25 cellular contexts compared by ENCODE assay signal in the genomic region with DNA sequence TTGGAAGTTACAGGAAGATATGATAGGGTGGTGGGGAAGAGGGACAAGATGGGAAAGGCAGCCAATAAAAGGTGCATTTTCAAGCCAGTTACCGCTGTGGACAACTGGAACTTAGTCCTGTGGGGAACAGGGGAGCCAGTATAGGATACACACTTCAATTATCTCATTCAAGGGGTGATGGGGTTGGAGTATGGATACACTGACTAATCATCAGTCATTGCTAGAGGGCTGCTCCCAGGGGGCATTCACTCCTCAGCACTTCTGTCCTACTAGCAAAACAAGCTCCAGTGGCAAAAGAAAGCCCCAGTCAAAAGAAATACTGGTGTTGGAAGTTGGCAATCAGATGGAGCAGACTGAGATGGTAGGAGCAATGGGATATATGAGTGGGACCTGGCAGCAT.
DNase-seq lines count a peak whose midpoint lies in the region; ATAC-seq and TF ChIP-seq lines count a peak whose summit lies in the region.
"Had no signal": no experiment of that assay in that cellular context is flagged by ENCODE, and none has a peak within 500 bp of the region (broad histone marks: within the 10 kb centered on the region; RNA-seq: fewer than 3 reads in every experiment).

No MANE protein-coding gene starts in this region.

- H3K36me3 Mint-ChIP-seq in activated T-helper 1 cell treated with anti-CD3 and anti-CD28 coated beads, Interleukin-12 subunit alpha, Interleukin-12 subunit beta, Interleukin-2, Interleukin-4 antibody, amounts not matched to agents 30 ng/mL and 10 ng/mL and 1 ng/mL, durations not matched to agents 14 hours and 24 hours and 36 hours (ENCODE audit: low read depth): peaks cover 3% of the 10 kb centered on the region
- H3K36me3 Mint-ChIP-seq in naive thymus-derived CD4-positive, alpha-beta T cell: peaks cover 0 to 7% (median 0%) of the 10 kb centered on the region in 5 donors
- H3K36me3 Mint-ChIP-seq: activated naive CD8-positive, alpha-beta T cell had no signal

- peak overlapping the region; percentile 85 for H3K27ac Mint-ChIP-seq in activated T-helper 1 cell treated with anti-CD3 and anti-CD28 coated beads, Interleukin-12 subunit alpha, Interleukin-12 subunit beta, Interleukin-2, Interleukin-4 antibody, amounts not matched to agents 30 ng/mL and 10 ng/mL and 1 ng/mL, durations not matched to agents 14 hours and 24 hours and 36 hours
- peak overlapping the region in 1 of 9 donors; percentile 3 for H3K27ac Mint-ChIP-seq in naive thymus-derived CD4-positive, alpha-beta T cell
- H3K27ac Mint-ChIP-seq: activated B cell treated with CpG ODN at 0.5 μM for 24 hours had no signal

- no peak overlapping the region for H3K4me3 ChIP-seq in naive thymus-derived CD4-positive, alpha-beta T cell (ENCODE audit: low read length)
- H3K4me3 ChIP-seq in upper lobe of right lung: no peak overlapping the region
- H3K4me3 ChIP-seq: body of pancreas, coronary artery, GM12878, K562, left lung, mucosa of descending colon had no signal

- no peak overlapping the region for H3K4me3 Mint-ChIP-seq in activated T-helper 1 cell treated with anti-CD3 and anti-CD28 coated beads, Interleukin-12 subunit alpha, Interleukin-12 subunit beta, Interleukin-2, Interleukin-4 antibody, amounts not matched to agents 30 ng/mL and 10 ng/mL and 1 ng/mL, durations not matched to agents 14 hours and 24 hours and 36 hours
- H3K4me3 Mint-ChIP-seq in naive thymus-derived CD4-positive, alpha-beta T cell: no peak overlapping the region
- H3K4me3 Mint-ChIP-seq: activated B cell treated with CpG ODN at 0.5 μM for 24 hours; activated CD4-positive, alpha-beta memory T cell treated with anti-CD3 and anti-CD28 coated beads, Interleukin-2, amount 10 ng/mL, durations not matched to agents 7 days and 5 days; activated naive CD8-positive, alpha-beta T cell; T-helper 1 cell treated with Interleukin-12 subunit alpha and Interleukin-12 subunit beta and Interleukin-4 antibody, amounts not matched to agents 30 μg/mL and 1 μg/mL, for 36 hours had no signal

- no peaks in the 10 kb centered on the region for H3K9me3 ChIP-seq in naive thymus-derived CD4-positive, alpha-beta T cell (ENCODE audit: control insufficient read depth in 2 of 3, low read length in 3 of 3)
- H3K9me3 ChIP-seq in upper lobe of right lung: no peaks in the 10 kb centered on the region
- H3K9me3 ChIP-seq: body of pancreas, left lung, mucosa of descending colon had no signal

- H3K27me3 ChIP-seq in foreskin keratinocyte (no peaks in the 10 kb centered on the region), upper lobe of right lung (no peaks in the 10 kb centered on the region)
- no peaks in the 10 kb centered on the region for H3K27me3 ChIP-seq in naive thymus-derived CD4-positive, alpha-beta T cell (ENCODE audit: control insufficient read depth in 2 of 2, insufficient read depth in 2 of 2, low read length in 2 of 2)
- H3K27me3 ChIP-seq: body of pancreas, left lung had no signal

- H3K4me1 Mint-ChIP-seq in activated T-helper 1 cell treated with anti-CD3 and anti-CD28 coated beads, Interleukin-12 subunit alpha, Interleukin-12 subunit beta, Interleukin-2, Interleukin-4 antibody, amounts not matched to agents 30 ng/mL and 10 ng/mL and 1 ng/mL, durations not matched to agents 14 hours and 24 hours and 36 hours (ENCODE audit: low read depth): peaks cover 46% of the 10 kb centered on the region
- peaks cover 0 to 18% (median 0%) of the 10 kb centered on the region in 7 donors for H3K4me1 Mint-ChIP-seq in naive thymus-derived CD4-positive, alpha-beta T cell
- H3K4me1 Mint-ChIP-seq: activated B cell treated with CpG ODN at 0.5 μM for 24 hours had no signal

- peak overlapping the region; percentile 47 for H3K27ac ChIP-seq in foreskin keratinocyte
- no peak overlapping the region for H3K27ac ChIP-seq in naive thymus-derived CD4-positive, alpha-beta T cell (ENCODE audit: low read depth, low read length)
- no peak overlapping the region for H3K27ac ChIP-seq in upper lobe of right lung
- H3K27ac ChIP-seq: body of pancreas, C4-2B, coronary artery, HL-60, left lung had no signal

- no peak for TF ChIP-seq CTCF in foreskin keratinocyte (conservative IDR thresholded peaks at IDR 0.05)
- TF ChIP-seq CTCF in upper lobe of right lung (IDR thresholded peaks at IDR 0.05): no peak

- peak; percentile 54 for ATAC-seq in foreskin keratinocyte
- no peak for ATAC-seq in naive thymus-derived CD4-positive, alpha-beta T cell
- ATAC-seq in upper lobe of right lung: no peak
- ATAC-seq: body of pancreas, mucosa of descending colon had no signal

- CTCF ChIA-PET in naive thymus-derived CD4-positive, alpha-beta T cell (lab: Charles Lee): no interaction called here

- peaks cover 3% of the 10 kb centered on the region for H3K27me3 Mint-ChIP-seq in activated T-helper 1 cell treated with anti-CD3 and anti-CD28 coated beads, Interleukin-12 subunit alpha, Interleukin-12 subunit beta, Interleukin-2, Interleukin-4 antibody, amounts not matched to agents 30 ng/mL and 10 ng/mL and 1 ng/mL, durations not matched to agents 14 hours and 24 hours and 36 hours (ENCODE audit: insufficient read depth)
- H3K27me3 Mint-ChIP-seq in naive thymus-derived CD4-positive, alpha-beta T cell: no peaks in the 10 kb centered on the region
- H3K27me3 Mint-ChIP-seq: activated CD4-positive, alpha-beta memory T cell treated with anti-CD3 and anti-CD28 coated beads, Interleukin-2, amount 10 ng/mL, durations not matched to agents 7 days and 5 days; activated naive CD8-positive, alpha-beta T cell had no signal

- DNase-seq in A172 (ENCODE audit: low spot score) (peak; percentile 49), HS-27A (ENCODE audit: low read depth) (peak; percentile 3), foreskin keratinocyte (peak; percentile 14 to 53), cardiac septum (ENCODE audit: low spot score) (no peak), putamen (ENCODE audit: low spot score) (no peak), upper lobe of right lung (no peak)
- DNase-seq in activated T-helper 1 cell treated with anti-CD3 and anti-CD28 coated beads, Interleukin-12 subunit alpha, Interleukin-12 subunit beta, Interleukin-2, Interleukin-4 antibody, amounts not matched to agents 30 ng/mL and 10 ng/mL and 1 ng/mL, durations not matched to agents 14 hours and 24 hours and 36 hours (ENCODE audit: low spot score): no peak
- DNase-seq in naive thymus-derived CD4-positive, alpha-beta T cell: no peak
- DNase-seq: activated B cell treated with CpG ODN at 0.5 μM for 24 hours; body of pancreas; left lung; mucosa of descending colon; NCI-H1092; NCI-H2029 treated with DMSO at 0.1 percent for 48 hours; NCI-H446; NK-92 treated with Interleukin-12 subunit alpha and Interleukin-12 subunit beta, amount 100 ng/mL, for 24 hours; retina had no signal

- no peaks in the 10 kb centered on the region for H3K9me3 Mint-ChIP-seq in activated T-helper 1 cell treated with anti-CD3 and anti-CD28 coated beads, Interleukin-12 subunit alpha, Interleukin-12 subunit beta, Interleukin-2, Interleukin-4 antibody, amounts not matched to agents 30 ng/mL and 10 ng/mL and 1 ng/mL, durations not matched to agents 14 hours and 24 hours and 36 hours
- H3K9me3 Mint-ChIP-seq in naive thymus-derived CD4-positive, alpha-beta T cell: peaks cover 0 to 4% (median 2%) of the 10 kb centered on the region in 11 donors
- H3K9me3 Mint-ChIP-seq: activated B cell treated with CpG ODN at 0.5 μM for 24 hours; T-helper 1 cell treated with Interleukin-12 subunit alpha and Interleukin-12 subunit beta and Interleukin-4 antibody, amounts not matched to agents 30 μg/mL and 1 μg/mL, for 36 hours had no signal

- no peaks in the 10 kb centered on the region for H3K36me3 ChIP-seq in naive thymus-derived CD4-positive, alpha-beta T cell (ENCODE audit: control insufficient read depth in 2 of 3, insufficient read depth in 3 of 3, low read length in 3 of 3)
- no peaks in the 10 kb centered on the region for H3K36me3 ChIP-seq in upper lobe of right lung
- H3K36me3 ChIP-seq: left lung had no signal

- H3K4me1 ChIP-seq in foreskin keratinocyte: peaks cover 21% of the 10 kb centered on the region
- H3K4me1 ChIP-seq in naive thymus-derived CD4-positive, alpha-beta T cell (ENCODE audit: control insufficient read depth in 2 of 2, insufficient read depth in 2 of 2, low read length in 2 of 2): no peaks in the 10 kb centered on the region
- no peaks in the 10 kb centered on the region for H3K4me1 ChIP-seq in upper lobe of right lung
- H3K4me1 ChIP-seq: body of pancreas, left lung had no signal

- intact Hi-C loops in activated T-helper 1 cell treated with anti-CD3 and anti-CD28 coated beads, Interleukin-12 subunit alpha, Interleukin-12 subunit beta, Interleukin-2, Interleukin-4 antibody, amounts not matched to agents 30 ng/mL and 10 ng/mL and 1 ng/mL, durations not matched to agents 14 hours and 24 hours and 36 hours (cut with micrococcal nuclease): loop anchor here (1.0 to 5.0 kb wide), 16 partner anchors 27 to 901 kb away; no protein-coding TSS in a partner anchor
- intact Hi-C loops in naive thymus-derived CD4-positive, alpha-beta T cell (cut with micrococcal nuclease): no loop called here
- intact Hi-C loops in cardiac septum (cut with DNase I) (no loop called here), upper lobe of right lung (cut with DNase I) (no loop called here)

- POLR2A ChIA-PET in naive thymus-derived CD4-positive, alpha-beta T cell (lab: Charles Lee): no interaction called here

Comparison
In these comparisons a context has a peak if more than half of its experiments do, and no peak if none do; other contexts are left out.
1. DNase-seq: peak in A172 (single experiment), HS-27A (single experiment) and foreskin keratinocyte (2 of 2); none in activated T-helper 1 cell treated with anti-CD3 and anti-CD28 coated beads, Interleukin-12 subunit alpha, Interleukin-12 subunit beta, Interleukin-2, Interleukin-4 antibody, amounts not matched to agents 30 ng/mL and 10 ng/mL and 1 ng/mL, durations not matched to agents 14 hours and 24 hours and 36 hours (single experiment), naive thymus-derived CD4-positive, alpha-beta T cell (0 of 9), cardiac septum (single experiment), putamen (single experiment) and upper lobe of right lung (single experiment).